ENCODE assay signal across 8 cellular contexts in genomic region chr5:140700177-140701144, GRCh38. TPM values are rescaled to one million over a fixed set of nuclear protein-coding genes. Genes with fewer than 3 reads are reported as not detected.
DNase-seq lines count a peak whose midpoint lies in the region; ATAC-seq and TF ChIP-seq lines count a peak whose summit lies in the region.

Gene ZMAT2 (plus strand): TSS chr5:140700447. CDS start chr5:140700461, 14 bp downstream.

- H3K9ac ChIP-seq in skeletal muscle tissue (ENCODE audit: low read depth in 1 of 3, low read length in 3 of 3) = peak within 1 kb of the TSS; percentile 90 to 97 (median 92)

- peak within 1 kb of the TSS; percentile 23; the same call in 1 of the 2 replicates for H3K27ac ChIP-seq in ACC112 (ENCODE audit: low read depth, low read length)
- peak within 1 kb of the TSS; percentile 65 for H3K27ac ChIP-seq in VCaP
- peak within 1 kb of the TSS; percentile 79 to 84 for H3K27ac ChIP-seq in breast epithelium
- H3K27ac ChIP-seq in skeletal muscle tissue (ENCODE audit: low read depth, low read length) = peak within 1 kb of the TSS; percentile 77

- peaks cover 18% of the 10 kb centered on the region for H3K79me2 ChIP-seq in ACC112 (ENCODE audit: control insufficient read depth, insufficient read depth, low read length, unreplicated experiment)

- no peaks in the 10 kb centered on the region for H3K27me3 ChIP-seq in ACC112 (ENCODE audit: insufficient read depth, low read length)
- no peaks in the 10 kb centered on the region for H3K27me3 ChIP-seq in breast epithelium
- no peaks in the 10 kb centered on the region for H3K27me3 ChIP-seq in skeletal muscle tissue (ENCODE audit: control insufficient read depth in 3 of 3, insufficient read depth in 3 of 3, low read length in 3 of 3)

- TF ChIP-seq CTCF in VCaP (conservative IDR thresholded peaks at IDR 0.05) (no peak), breast epithelium (IDR thresholded peaks at IDR 0.05) (no peak)

- DNase-seq in NCI-H2196 treated with DMSO at 0.1 percent for 48 hours (lab: John Stamatoyannopoulos, UW; ENCODE audit: unreplicated experiment) (peak; percentile 95), breast epithelium (ENCODE audit: low spot score in 2 of 2) (peak; percentile 92 to 95)

- intact Hi-C loops in breast epithelium (cut with DNase I; ENCODE audit: low total_unique reads) = no loop called here

- H2AFZ ChIP-seq in ACC112 (ENCODE audit: low read length, unreplicated experiment) = peak within 1 kb of the TSS; percentile 51

- H3K4me1 ChIP-seq in ACC112 (ENCODE audit: control insufficient read depth, insufficient read depth, low read length, unreplicated experiment) = peaks cover 11% of the 10 kb centered on the region
- H3K4me1 ChIP-seq in breast epithelium = peaks cover 0 to 12% of the 10 kb centered on the region in 2 donors
- H3K4me1 ChIP-seq in skeletal muscle tissue (ENCODE audit: control insufficient read depth in 3 of 3, insufficient read depth in 3 of 3, low read length in 3 of 3) = peaks cover 10 to 19% (median 15%) of the 10 kb centered on the region in 3 donors

- H3K4me3 ChIP-seq in ACC112 (ENCODE audit: low read depth, low read length) (peak within 1 kb of the TSS; percentile 91), breast epithelium (peak within 1 kb of the TSS; percentile 80 to 90 (median 89)), iPS-18c (ENCODE audit: insufficient read depth, low read depth, low read length) (peak within 1 kb of the TSS; percentile 79), skeletal muscle tissue (ENCODE audit: low read length in 3 of 3) (peak within 1 kb of the TSS; percentile 91 to 94 (median 93))

- ATAC-seq in GM18870 (IDR thresholded peaks at IDR 0.05; ENCODE audit: unreplicated experiment) (peak; percentile 98), HG03135 (IDR thresholded peaks at IDR 0.05; ENCODE audit: unreplicated experiment) (peak; percentile 97)

- peak; percentile 68 for TF ChIP-seq POLR2A in breast epithelium (IDR thresholded peaks at IDR 0.05)

- H3K9me3 ChIP-seq in breast epithelium (no peaks in the 10 kb centered on the region), iPS-18c (ENCODE audit: control insufficient read depth, insufficient read depth, low read length) (no peaks in the 10 kb centered on the region), skeletal muscle tissue (ENCODE audit: control insufficient read depth in 3 of 3, low read length in 3 of 3) (no peaks in the 10 kb centered on the region)

- H3K36me3 ChIP-seq in ACC112 (ENCODE audit: insufficient read depth, low read length) (peaks cover 57% of the 10 kb centered on the region), breast epithelium (peaks cover 23% of the 10 kb centered on the region), skeletal muscle tissue (ENCODE audit: control insufficient read depth in 3 of 3, insufficient read depth in 3 of 3, low read length in 3 of 3) (peaks cover 60 to 81% (median 80%) of the 10 kb centered on the region in 3 donors)

RNA-seq across cellular contexts. Expression of gene ZMAT2, which starts in this region (rescaled TPM):
- total RNA-seq in breast epithelium (10 to 100 TPM; 45.2 to 55.0 (median 52.2) TPM), skeletal muscle tissue (33.4 TPM)

Comparison
In these comparisons a context has a peak if more than half of its experiments do, and no peak if none do; other contexts are left out.
1. Peak in every context shown above with its lines: DNase-seq, ATAC-seq, H3K4me3 ChIP-seq and H3K27ac ChIP-seq.
2. H3K27ac ChIP-seq: peak in every context shown above with its lines; median percentile 82 in breast epithelium; 77 in skeletal muscle tissue; 65 in VCaP; 23 in ACC112.